Comparison of ENCODE assay signal across 10 cellular contexts in genomic region chr10:45347464-45347863, GRCh38. TPM values are rescaled to one million over a fixed set of nuclear protein-coding genes. Genes with fewer than 3 reads are reported as not detected.
"Had no signal": no experiment of that assay in that cellular context is flagged by ENCODE, and none has a peak within 500 bp of the region (broad histone marks: within the 10 kb centered on the region; RNA-seq: fewer than 3 reads in every experiment).

No MANE protein-coding gene starts in this region.

RNA-seq across cellular contexts. Expression of gene OR13A1, which starts 32.1 kb away (rescaled TPM):
- total RNA-seq: activated CD4-positive, alpha-beta memory T cell treated with anti-CD3 and anti-CD28 coated beads for 36 hours; activated CD4-positive, alpha-beta memory T cell treated with anti-CD3 and anti-CD28 coated beads, Interleukin-2, amount 10 ng/mL, durations not matched to agents 7 days and 5 days; activated CD4-positive, alpha-beta T cell treated with anti-CD3 and anti-CD28 coated beads for 36 hours; activated CD4-positive, alpha-beta T cell treated with anti-CD3 and anti-CD28 coated beads, Interleukin-2, amount 10 ng/mL, durations not matched to agents 24 days and 14 days; activated CD8-positive, alpha-beta memory T cell treated with anti-CD3 and anti-CD28 coated beads for 36 hours; activated CD8-positive, alpha-beta memory T cell treated with anti-CD3 and anti-CD28 coated beads, Interleukin-2, amount 10 ng/mL, durations not matched to agents 7 days and 5 days; activated CD8-positive, alpha-beta T cell treated with anti-CD3 and anti-CD28 coated beads for 36 hours; activated CD8-positive, alpha-beta T cell treated with anti-CD3 and anti-CD28 coated beads, Interleukin-2, amount 10 ng/mL, durations not matched to agents 7 days and 5 days; T-helper 1 cell treated with Interleukin-12 subunit alpha and Interleukin-12 subunit beta and Interleukin-4 antibody, amounts not matched to agents 30 ng/mL and 1 ng/mL, for 36 hours; T-helper 2 cell treated with Interferon-gamma antibody and Interleukin-4, amounts not matched to agents 100 ng/mL and 5 ng/mL, for 36 hours had no signal
